26 cellular contexts compared by ENCODE assay signal in genomic region chr5:115806986-115807653, GRCh38. TPM values are rescaled to one million over a fixed set of nuclear protein-coding genes. Genes with fewer than 3 reads are reported as not detected.
DNase-seq lines count a peak whose midpoint lies in the region; ATAC-seq and TF ChIP-seq lines count a peak whose summit lies in the region.
"Had no signal": no experiment of that assay in that cellular context is flagged by ENCODE, and none has a peak within 500 bp of the region (broad histone marks: within the 10 kb centered on the region; RNA-seq: fewer than 3 reads in every experiment).

No MANE protein-coding gene starts in this region.

- peaks cover 45% of the 10 kb centered on the region for H3K4me1 Mint-ChIP-seq in activated CD8-positive, alpha-beta memory T cell treated with anti-CD3 and anti-CD28 coated beads, Interleukin-2, amount 10 ng/mL, durations not matched to agents 7 days and 5 days
- peaks cover 9% of the 10 kb centered on the region for H3K4me1 Mint-ChIP-seq in endodermal cell

- H3K27ac ChIP-seq in HUES64 (ENCODE audit: low read depth, low read length) (no peak overlapping the region; the same call in 1 of the 2 replicates), endodermal cell (ENCODE audit: low read depth, low read length) (no peak overlapping the region), trophoblast cell (ENCODE audit: low read depth, low read length) (peak overlapping the region; percentile 82), substantia nigra (ENCODE audit: low read depth, low read length, poor library complexity, severe bottlenecking) (no peak overlapping the region)
- H3K27ac ChIP-seq: A549, ascending aorta, left lung, thyroid gland had no signal

- H3K23ac ChIP-seq in trophoblast cell (ENCODE audit: low read length) = no peak overlapping the region

- CTCF ChIA-PET in activated CD8-positive, alpha-beta memory T cell treated with anti-CD3 and anti-CD28 coated beads, Interleukin-2, amount 10 ng/mL, durations not matched to agents 7 days and 5 days (lab: Charles Lee) = interaction anchor here (0.7 kb wide), 1 partner anchor 173 kb away, joined by 3 read pairs; no protein-coding TSS in a partner anchor

- H3K4me1 ChIP-seq in HUES64 (ENCODE audit: insufficient read depth, low read length) (peaks cover 15% of the 10 kb centered on the region), endodermal cell (ENCODE audit: control insufficient read depth, insufficient read depth, low read length) (no peaks in the 10 kb centered on the region), trophoblast cell (ENCODE audit: control insufficient read depth in 1 of 2, insufficient read depth in 2 of 2, low read length in 2 of 2) (peaks cover 3 to 12% of the 10 kb centered on the region in 2 experiments)
- H3K4me1 ChIP-seq: A549, ascending aorta, left lung, thyroid gland had no signal

- H3K4me3 Mint-ChIP-seq in activated CD8-positive, alpha-beta memory T cell treated with anti-CD3 and anti-CD28 coated beads, Interleukin-2, amount 10 ng/mL, durations not matched to agents 7 days and 5 days = peak overlapping the region; percentile 25
- no peak overlapping the region for H3K4me3 Mint-ChIP-seq in endodermal cell
- H3K4me3 Mint-ChIP-seq: activated T-helper 17 cell treated with anti-CD3 and anti-CD28 coated beads, Interleukin-2, amount 50 U/mL, for 72 hours; CD4-positive, alpha-beta T cell had no signal

- H3K36me3 Mint-ChIP-seq in activated CD8-positive, alpha-beta memory T cell treated with anti-CD3 and anti-CD28 coated beads, Interleukin-2, amount 10 ng/mL, durations not matched to agents 7 days and 5 days = peaks cover 3% of the 10 kb centered on the region
- H3K36me3 Mint-ChIP-seq in endodermal cell (ENCODE audit: low read depth) = peaks cover 17% of the 10 kb centered on the region

- H3K79me2 ChIP-seq in trophoblast cell (ENCODE audit: control insufficient read depth, insufficient read depth, low read length, poor library complexity) = no peaks in the 10 kb centered on the region

- peak overlapping the region; percentile 14 for H4K91ac ChIP-seq in trophoblast cell (ENCODE audit: low read depth, low read length)

- H3K9me3 Mint-ChIP-seq in activated CD8-positive, alpha-beta memory T cell treated with anti-CD3 and anti-CD28 coated beads, Interleukin-2, amount 10 ng/mL, durations not matched to agents 7 days and 5 days (ENCODE audit: low read depth) = no peaks in the 10 kb centered on the region
- H3K9me3 Mint-ChIP-seq in endodermal cell = no peaks in the 10 kb centered on the region
- H3K9me3 Mint-ChIP-seq: activated naive CD4-positive, alpha-beta T cell treated with anti-CD3 and anti-CD28 coated beads, Interleukin-2, amount 50 U/mL, for 72 hours; activated T-helper 17 cell treated with anti-CD3 and anti-CD28 coated beads, Interleukin-2, amount 50 U/mL, for 72 hours; CD4-positive, alpha-beta T cell; naive thymus-derived CD4-positive, alpha-beta T cell had no signal

- H3K36me3 ChIP-seq in HUES64 (ENCODE audit: insufficient read depth, low read length) = peaks cover 26% of the 10 kb centered on the region
- peaks cover 4% of the 10 kb centered on the region for H3K36me3 ChIP-seq in endodermal cell (ENCODE audit: control insufficient read depth, insufficient read depth, low read length)
- no peaks in the 10 kb centered on the region for H3K36me3 ChIP-seq in trophoblast cell (ENCODE audit: control insufficient read depth in 1 of 2, insufficient read depth in 2 of 2, low read length in 2 of 2)
- H3K36me3 ChIP-seq: left lung, thyroid gland had no signal

- WGBS in HUES64 = 91% methylated on average over 2 of the region's 2 CpGs
- 85 to 100% methylated on average over 2 of the region's 2 CpGs for WGBS in endodermal cell (ENCODE audit: insufficient coverage in 1 of 2, insufficient read length in 1 of 2), 2 experiments
- no CpG with 5 or more reads among the region's 2 CpGs for WGBS in trophoblast cell (ENCODE audit: extremely low coverage, insufficient coverage, insufficient read length)

- no peak overlapping the region for H2BK12ac ChIP-seq in trophoblast cell (ENCODE audit: low read length)

- H3K27me3 ChIP-seq in HUES64 (ENCODE audit: insufficient read depth, low read length) (no peaks in the 10 kb centered on the region), endodermal cell (ENCODE audit: control insufficient read depth, insufficient read depth, low read length, poor library complexity, severe bottlenecking) (no peaks in the 10 kb centered on the region), trophoblast cell (ENCODE audit: insufficient read depth, low read length) (no peaks in the 10 kb centered on the region)
- H3K27me3 ChIP-seq: ascending aorta, thyroid gland had no signal

- H3K27me3 Mint-ChIP-seq in activated CD8-positive, alpha-beta memory T cell treated with anti-CD3 and anti-CD28 coated beads, Interleukin-2, amount 10 ng/mL, durations not matched to agents 7 days and 5 days = peaks cover 34% of the 10 kb centered on the region
- H3K27me3 Mint-ChIP-seq in endodermal cell (ENCODE audit: insufficient read depth) = no peaks in the 10 kb centered on the region

- H3K4me3 ChIP-seq in HUES64 (ENCODE audit: low read length) (no peak overlapping the region), endodermal cell (ENCODE audit: low read length) (no peak overlapping the region), trophoblast cell (ENCODE audit: low read depth, low read length) (no peak overlapping the region)
- H3K4me3 ChIP-seq: A549, ascending aorta, left lung, thyroid gland had no signal

- no peak overlapping the region for H2BK120ac ChIP-seq in trophoblast cell (ENCODE audit: insufficient read depth, low read length, poor library complexity)

- H2AK5ac ChIP-seq in trophoblast cell (ENCODE audit: low read length) = no peak overlapping the region

- no peak for DNase-seq in activated CD8-positive, alpha-beta memory T cell treated with anti-CD3 and anti-CD28 coated beads, Interleukin-2, amount 10 ng/mL, durations not matched to agents 7 days and 5 days
- DNase-seq in activated CD8-positive, alpha-beta memory T cell treated with anti-CD3 and anti-CD28 coated beads, Interleukin-2, amount 50 U/mL, for 48 hours = no peak
- DNase-seq in endodermal cell (no peak), trophoblast cell (peak; percentile 72 to 88), NCI-H2029 (lab: John Stamatoyannopoulos, UW) (no peak), substantia nigra (lab: John Stamatoyannopoulos, UW) (no peak)
- no peak for DNase-seq in effector CD4-positive, alpha-beta T cell
- DNase-seq: activated CD4-positive, alpha-beta T cell treated with anti-CD3 and anti-CD28 coated beads for 1 hour; AML-193; caudate nucleus; CD4-positive, alpha-beta T cell; hypothalamus; left lung; naive thymus-derived CD4-positive, alpha-beta T cell; NCI-H1105; NCI-H2029 treated with DMSO at 0.1 percent for 48 hours; NCI-H2227 treated with DMSO at 0.1 percent for 48 hours; NCI-H526 treated with DMSO at 0.1 percent for 48 hours; SIG-M5; stimulated activated naive CD4-positive, alpha-beta T cell treated with Interleukin-2 at 50 U/mL for 16 hours; thyroid gland had no signal

- no peaks in the 10 kb centered on the region for H3K9me3 ChIP-seq in HUES64 (ENCODE audit: insufficient read depth, low read depth, low read length)
- no peaks in the 10 kb centered on the region for H3K9me3 ChIP-seq in endodermal cell (ENCODE audit: control insufficient read depth, low read length)
- H3K9me3 ChIP-seq in trophoblast cell (ENCODE audit: insufficient read depth, low read depth, low read length) = no peaks in the 10 kb centered on the region
- H3K9me3 ChIP-seq: A549, ascending aorta, left lung, thyroid gland had no signal

- H3K4ac ChIP-seq in trophoblast cell (ENCODE audit: low read depth, low read length) = no peak overlapping the region

- TF ChIP-seq CTCF in endodermal cell (conservative IDR thresholded peaks at IDR 0.05) = no peak

- peak overlapping the region; percentile 61 for H3K27ac Mint-ChIP-seq in activated CD8-positive, alpha-beta memory T cell treated with anti-CD3 and anti-CD28 coated beads, Interleukin-2, amount 10 ng/mL, durations not matched to agents 7 days and 5 days
- peak overlapping the region; percentile 41 for H3K27ac Mint-ChIP-seq in endodermal cell
- H3K27ac Mint-ChIP-seq: activated naive CD4-positive, alpha-beta T cell treated with anti-CD3 and anti-CD28 coated beads, Interleukin-2, amount 50 U/mL, for 72 hours; activated T-helper 17 cell treated with anti-CD3 and anti-CD28 coated beads, Interleukin-2, amount 50 U/mL, for 72 hours; CD4-positive, alpha-beta T cell; naive thymus-derived CD4-positive, alpha-beta T cell had no signal

- H3K18ac ChIP-seq in trophoblast cell (ENCODE audit: low read length) = no peak overlapping the region

- H3K14ac ChIP-seq in trophoblast cell (ENCODE audit: low read length) = no peak overlapping the region

- no peak overlapping the region for H2AFZ ChIP-seq in trophoblast cell (ENCODE audit: insufficient read depth, low read length, poor library complexity)

- peak overlapping the region; percentile 56 for H3K4me2 ChIP-seq in trophoblast cell (ENCODE audit: low read length)
- H3K4me2 ChIP-seq: A549 had no signal

- no peak overlapping the region for H4K8ac ChIP-seq in trophoblast cell (ENCODE audit: low read depth, low read length)

- H4K12ac ChIP-seq in trophoblast cell (ENCODE audit: low read depth, low read length) = no peak overlapping the region

- peak; percentile 36 for ATAC-seq in activated CD8-positive, alpha-beta memory T cell treated with anti-CD3 and anti-CD28 coated beads, Interleukin-2, amount 10 ng/mL, durations not matched to agents 7 days and 5 days
- ATAC-seq: A549; activated naive CD4-positive, alpha-beta T cell treated with anti-CD3 and anti-CD28 coated beads, Interleukin-2, amount 50 U/mL, for 72 hours; activated T-helper 17 cell treated with anti-CD3 and anti-CD28 coated beads, Interleukin-2, amount 50 U/mL, for 72 hours; left lung; naive thymus-derived CD4-positive, alpha-beta T cell had no signal

- peaks cover 5% of the 10 kb centered on the region for H3K79me1 ChIP-seq in trophoblast cell (ENCODE audit: low read length)

- no peak overlapping the region for H2BK5ac ChIP-seq in trophoblast cell (ENCODE audit: low read depth, low read length, poor library complexity)

- H3K9ac ChIP-seq in HUES64 (ENCODE audit: low read depth, low read length) = peak overlapping the region; percentile 39; the same call in 1 of the 2 replicates
- no peak overlapping the region for H3K9ac ChIP-seq in endodermal cell (ENCODE audit: extremely low read depth, low read length, poor library complexity, severe bottlenecking)
- H3K9ac ChIP-seq in trophoblast cell (ENCODE audit: low read length) = no peak overlapping the region

RNA-seq across cellular contexts. Expression of gene CDO1, which starts 9.3 kb away (rescaled TPM):
- total RNA-seq in activated CD8-positive, alpha-beta memory T cell treated with anti-CD3 and anti-CD28 coated beads, Interleukin-2, amount 10 ng/mL, durations not matched to agents 7 days and 5 days = under 1 TPM in 1 of 2 experiments, not detected in 1; 0.30 TPM
- 15.7 TPM for polyA plus RNA-seq in HUES64 (2013, experiment 1 of 2)
- 16.7 TPM for polyA plus RNA-seq in HUES64 (2013, experiment 2 of 2)
- 10 to 100 TPM in 1 of 2 donors, 1 to 10 TPM in 1; 7.6 to 11.7 TPM for total RNA-seq in endodermal cell
- 31.2 TPM for polyA plus RNA-seq in endodermal cell (2013, experiment 1 of 2)
- 26.9 TPM for polyA plus RNA-seq in endodermal cell (2013, experiment 2 of 2)
- 6.8 and 7.1 TPM in 2 replicates for polyA plus RNA-seq in trophoblast cell (2013)
- total RNA-seq: activated T-helper 17 cell treated with anti-CD3 and anti-CD28 coated beads, Interleukin-2, amount 50 U/mL, for 72 hours had no signal
- polyA plus RNA-seq: A549; naive thymus-derived CD4-positive, alpha-beta T cell had no signal

RNA-seq across cellular contexts. Expression of gene ATG12, which starts 34.2 kb away (rescaled TPM):
- total RNA-seq in activated CD8-positive, alpha-beta memory T cell treated with anti-CD3 and anti-CD28 coated beads, Interleukin-2, amount 10 ng/mL, durations not matched to agents 7 days and 5 days = 10 to 100 TPM; 36.5 to 36.9 TPM
- polyA plus RNA-seq in HUES64 (2013, experiment 1 of 2) = 48.3 TPM
- 57.8 TPM for polyA plus RNA-seq in HUES64 (2013, experiment 2 of 2)
- 10 to 100 TPM; 47.9 to 57.8 TPM for total RNA-seq in endodermal cell
- 77.8 TPM for polyA plus RNA-seq in endodermal cell (2013, experiment 1 of 2)
- polyA plus RNA-seq in endodermal cell (2013, experiment 2 of 2) = 69.7 TPM
- polyA plus RNA-seq in trophoblast cell (2013) = 52.8 and 53.7 TPM in 2 replicates

RNA-seq across cellular contexts. Expression of gene AP3S1, which starts 34.6 kb away (rescaled TPM):
- total RNA-seq in activated CD8-positive, alpha-beta memory T cell treated with anti-CD3 and anti-CD28 coated beads, Interleukin-2, amount 10 ng/mL, durations not matched to agents 7 days and 5 days = 10 to 100 TPM; 57.1 to 66.2 TPM
- polyA plus RNA-seq in HUES64 (2013, experiment 1 of 2) = 60.7 TPM
- polyA plus RNA-seq in HUES64 (2013, experiment 2 of 2) = 72.5 TPM
- 10 to 100 TPM; 51.2 to 75.0 TPM for total RNA-seq in endodermal cell
- polyA plus RNA-seq in endodermal cell (2013, experiment 1 of 2) = 67.5 TPM
- 68.4 TPM for polyA plus RNA-seq in endodermal cell (2013, experiment 2 of 2)
- 48.8 and 49.9 TPM in 2 replicates for polyA plus RNA-seq in trophoblast cell (2013)

Comparison
In these comparisons a context has a peak if more than half of its experiments do, and no peak if none do; other contexts are left out.
1. DNase-seq: peak in trophoblast cell (2 of 2); none in activated CD8-positive, alpha-beta memory T cell treated with anti-CD3 and anti-CD28 coated beads, Interleukin-2, amount 10 ng/mL, durations not matched to agents 7 days and 5 days (single experiment), activated CD8-positive, alpha-beta memory T cell treated with anti-CD3 and anti-CD28 coated beads, Interleukin-2, amount 50 U/mL, for 48 hours (single experiment), endodermal cell (single experiment), NCI-H2029 (single experiment), effector CD4-positive, alpha-beta T cell (single experiment) and substantia nigra (0 of 49).
2. RNA of gene CDO1, which starts 9.3 kb away (total RNA-seq): 7.6 to 11.7 TPM in endodermal cell; 0.30 TPM in activated CD8-positive, alpha-beta memory T cell treated with anti-CD3 and anti-CD28 coated beads, Interleukin-2, amount 10 ng/mL, durations not matched to agents 7 days and 5 days; every median in the first group is over 4 times any median in the second.